8 cellular contexts compared by ENCODE assay signal in genomic region chr9:69223605-69224004, GRCh38. TPM values are rescaled to one million over a fixed set of nuclear protein-coding genes. Genes with fewer than 3 reads are reported as not detected.
DNase-seq lines count a peak whose midpoint lies in the region; ATAC-seq and TF ChIP-seq lines count a peak whose summit lies in the region.

No MANE protein-coding gene starts in this region.

- H3K9me3 ChIP-seq in thyroid gland = no peaks in the 10 kb centered on the region

- no peak overlapping the region for H3K4me3 Mint-ChIP-seq in naive thymus-derived CD8-positive, alpha-beta T cell

- no peak for ATAC-seq in naive thymus-derived CD8-positive, alpha-beta T cell

- H3K36me3 ChIP-seq in thyroid gland = peaks cover 55 to 56% of the 10 kb centered on the region in 2 donors

- peak in 2 of 3 experiments; percentile 12 to 36 for DNase-seq in NCI-H1417 (lab: John Stamatoyannopoulos, UW)
- DNase-seq in NCI-H1417 treated with DMSO at 0.1 percent for 48 hours (lab: John Stamatoyannopoulos, UW) = no peak
- peak; percentile 51 for DNase-seq in amniotic stem cell (lab: John Stamatoyannopoulos, UW)
- peak; percentile 78 for DNase-seq in hepatic stellate cell (ENCODE audit: low spot score)
- DNase-seq in thyroid gland = peak; percentile 74 to 82
- no peak for DNase-seq in naive thymus-derived CD8-positive, alpha-beta T cell
- DNase-seq in NK-92 treated with Interleukin-12 subunit alpha and Interleukin-12 subunit beta, amount 100 ng/mL, for 24 hours (lab: John Stamatoyannopoulos, UW) = no peak

- no peaks in the 10 kb centered on the region for H3K27me3 ChIP-seq in thyroid gland

- POLR2A ChIA-PET in naive thymus-derived CD8-positive, alpha-beta T cell (lab: Charles Lee) = no interaction called here

- H3K27ac Mint-ChIP-seq in naive thymus-derived CD8-positive, alpha-beta T cell = no peak overlapping the region

- H3K4me3 ChIP-seq in thyroid gland (replicated peaks in 1 of 3) = no peak overlapping the region

- TF ChIP-seq POLR2A in thyroid gland (IDR thresholded peaks at IDR 0.05) = no peak

- TF ChIP-seq CTCF in LNCAP (IDR thresholded peaks at IDR 0.05) (peak; percentile 80), thyroid gland (IDR thresholded peaks at IDR 0.05) (peak; percentile 25 to 85 (median 75))

- intact Hi-C loops in thyroid gland (cut with DNase I) = no loop called here

- H3K27me3 Mint-ChIP-seq in naive thymus-derived CD8-positive, alpha-beta T cell = no peaks in the 10 kb centered on the region

- peaks cover 4 to 20% (median 18%) of the 10 kb centered on the region in 3 donors for H3K36me3 Mint-ChIP-seq in naive thymus-derived CD8-positive, alpha-beta T cell

- 54 to 69% methylated on average over 2 of the region's 2 CpGs for WGBS in thyroid gland, 2 donors

- no peaks in the 10 kb centered on the region for H3K9me3 Mint-ChIP-seq in naive thymus-derived CD8-positive, alpha-beta T cell

- no peaks in the 10 kb centered on the region for H3K4me1 Mint-ChIP-seq in naive thymus-derived CD8-positive, alpha-beta T cell

- H3K4me1 ChIP-seq in thyroid gland = peaks cover under 1 to 5% of the 10 kb centered on the region in 2 donors

- H3K27ac ChIP-seq in thyroid gland = no peak overlapping the region

RNA-seq across cellular contexts. Expression of gene TJP2, which starts 49.5 kb away (rescaled TPM):
- 100 to 1,000 TPM; 200 to 266 (median 232) TPM for total RNA-seq in thyroid gland
- total RNA-seq in naive thymus-derived CD8-positive, alpha-beta T cell = 1 to 10 TPM; 3.7 to 4.2 TPM
- polyA plus RNA-seq in naive thymus-derived CD8-positive, alpha-beta T cell = under 1 TPM in 2 of 3 donors, not detected in 1; 0.14 to 0.77 TPM

Comparison
In these comparisons a context has a peak if more than half of its experiments do, and no peak if none do; other contexts are left out.
1. DNase-seq: peak in NCI-H1417 (2 of 3), amniotic stem cell (single experiment), hepatic stellate cell (single experiment) and thyroid gland (2 of 2); none in NCI-H1417 treated with DMSO at 0.1 percent for 48 hours (single experiment), naive thymus-derived CD8-positive, alpha-beta T cell (0 of 10) and NK-92 treated with Interleukin-12 subunit alpha and Interleukin-12 subunit beta, amount 100 ng/mL, for 24 hours (single experiment).
2. RNA of gene TJP2, which starts 49.5 kb away (total RNA-seq): 200 to 266 TPM in thyroid gland; 3.7 to 4.2 TPM in naive thymus-derived CD8-positive, alpha-beta T cell; every median in the first group is over 10 times any median in the second.